In the genomic region with DNA sequence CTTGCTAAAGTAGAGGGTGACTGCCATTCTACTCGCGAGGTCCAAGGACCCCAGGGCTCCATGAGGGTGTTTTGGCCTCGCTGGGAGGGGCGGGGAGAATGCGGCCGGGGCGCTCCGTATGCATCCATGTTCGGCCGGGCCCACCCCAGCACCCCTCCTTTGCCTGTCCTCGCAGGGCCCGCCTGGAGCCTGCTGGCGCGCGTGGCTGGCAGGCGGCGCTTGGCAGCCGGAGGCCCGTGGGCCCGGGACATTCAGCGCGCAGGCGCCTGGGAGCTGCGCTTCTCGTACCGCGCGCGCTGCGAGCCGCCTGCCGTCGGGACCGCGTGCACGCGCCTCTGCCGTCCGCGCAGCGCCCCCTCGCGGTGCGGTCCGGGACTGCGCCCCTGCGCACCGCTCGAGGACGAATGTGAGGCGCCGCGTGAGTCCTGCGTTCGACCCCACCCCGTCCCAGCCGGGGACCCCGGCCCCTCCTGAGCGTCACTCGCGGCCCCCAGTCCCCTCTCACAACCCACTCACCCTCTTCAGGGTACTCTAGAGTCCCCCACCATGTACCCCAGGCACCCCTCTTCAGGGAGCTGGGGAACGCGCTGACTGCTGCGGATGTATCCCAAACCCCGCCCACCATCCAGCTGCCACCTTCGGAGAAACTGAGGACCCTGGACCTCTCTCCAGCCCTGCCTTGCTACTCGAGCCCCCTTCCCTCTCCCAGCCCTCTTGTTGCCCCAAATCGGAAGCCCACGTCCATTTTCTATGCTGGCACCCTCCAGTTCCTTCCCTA, we compare ENCODE assay signal across 9 cellular contexts. TPM values are rescaled to one million over a fixed set of nuclear protein-coding genes. Genes with fewer than 3 reads are reported as not detected.
DNase-seq lines count a peak whose midpoint lies in the region; ATAC-seq, FAIRE-seq and TF ChIP-seq lines count a peak whose summit lies in the region.
"Had no signal": no experiment of that assay in that cellular context is flagged by ENCODE, and none has a peak within 500 bp of the region (broad histone marks: within the 10 kb centered on the region; RNA-seq: fewer than 3 reads in every experiment).

No MANE protein-coding gene starts in this region.

- peak overlapping the region; percentile 3; the same call in 1 of the 2 replicates for H3K27ac ChIP-seq in Panc1 (ENCODE audit: low read length)

- no peaks in the 10 kb centered on the region for H3K36me3 ChIP-seq in Panc1 (ENCODE audit: control insufficient read depth, insufficient read depth, low read length)

- no peaks in the 10 kb centered on the region for H3K9me3 ChIP-seq in Panc1 (ENCODE audit: control insufficient read depth, insufficient read depth, low read depth, low read length)

- no peaks in the 10 kb centered on the region for H3K9me3 Mint-ChIP-seq in activated T-helper 1 cell treated with anti-CD3 and anti-CD28 coated beads, Interleukin-12 subunit alpha, Interleukin-12 subunit beta, Interleukin-2, Interleukin-4 antibody, amounts not matched to agents 30 ng/mL and 10 ng/mL and 1 ng/mL, durations not matched to agents 14 hours and 24 hours and 36 hours

- DNase-seq in GM19239 (ENCODE audit: insufficient read length, low spot score) (peak; percentile 92), Panc1 (ENCODE audit: low read depth, low spot score) (peak; percentile 93), fibroblast of the conjunctiva (ENCODE audit: low read depth) (peak; percentile 39), renal cortical epithelial cell (ENCODE audit: low read depth) (peak; percentile 16), SIG-M5 treated with dmso at 0.1 percent for 504 hours (lab: John Stamatoyannopoulos, UW; ENCODE audit: unreplicated experiment) (no peak), NCI-H187 treated with DMSO at 0.1 percent for 48 hours (lab: John Stamatoyannopoulos, UW) (no peak)
- peak; percentile 76 for DNase-seq in activated T-helper 1 cell treated with anti-CD3 and anti-CD28 coated beads, Interleukin-12 subunit alpha, Interleukin-12 subunit beta, Interleukin-2, Interleukin-4 antibody, amounts not matched to agents 30 ng/mL and 10 ng/mL and 1 ng/mL, durations not matched to agents 14 hours and 24 hours and 36 hours (ENCODE audit: low spot score)

- BruUV-seq in Panc1 (replicated peaks; lab: Mats Ljungman, UMichigan): no TSS peak

- H3K4me3 ChIP-seq in Panc1 (ENCODE audit: low read depth in 2 of 2, low read length in 2 of 2): peak overlapping the region in 1 of 2 experiments; percentile 34; a peak in 2 of 4 replicates

- H3K27me3 ChIP-seq in Panc1 (ENCODE audit: control insufficient read depth, insufficient read depth, low read length): peaks cover 8% of the 10 kb centered on the region

- in situ Hi-C loops in Panc1 (cut with HindIII; ENCODE audit: low pct_unique_long_range_greater_than_20kb, low sequenced_read_pairs): loop anchor here (5.0 kb wide), 6 partner anchors 39 to 339 kb away; partner anchors contain the start of genes EID2, MED29 and PAF1

- peaks cover 70% of the 10 kb centered on the region for H3K27me3 Mint-ChIP-seq in activated T-helper 1 cell treated with anti-CD3 and anti-CD28 coated beads, Interleukin-12 subunit alpha, Interleukin-12 subunit beta, Interleukin-2, Interleukin-4 antibody, amounts not matched to agents 30 ng/mL and 10 ng/mL and 1 ng/mL, durations not matched to agents 14 hours and 24 hours and 36 hours (ENCODE audit: insufficient read depth)

- H3K27ac Mint-ChIP-seq in activated T-helper 1 cell treated with anti-CD3 and anti-CD28 coated beads, Interleukin-12 subunit alpha, Interleukin-12 subunit beta, Interleukin-2, Interleukin-4 antibody, amounts not matched to agents 30 ng/mL and 10 ng/mL and 1 ng/mL, durations not matched to agents 14 hours and 24 hours and 36 hours: no peak overlapping the region

- peak; percentile 24 for ATAC-seq in Panc1
- ATAC-seq in GM18861 (IDR thresholded peaks at IDR 0.05; ENCODE audit: unreplicated experiment): no peak

- POLR2A ChIA-PET in Panc1 (lab: Charles Lee): interaction anchor here (0.5 to 3.7 kb wide), 11 partner anchors 12 to 541 kb away, joined by 3 to 43 read pairs (median 5); partner anchors contain the start of genes DYRK1B, RPS16 and SUPT5H

- H3K36me3 Mint-ChIP-seq in activated T-helper 1 cell treated with anti-CD3 and anti-CD28 coated beads, Interleukin-12 subunit alpha, Interleukin-12 subunit beta, Interleukin-2, Interleukin-4 antibody, amounts not matched to agents 30 ng/mL and 10 ng/mL and 1 ng/mL, durations not matched to agents 14 hours and 24 hours and 36 hours (ENCODE audit: low read depth): peaks cover 2% of the 10 kb centered on the region

- H3K4me1 ChIP-seq in Panc1 (ENCODE audit: control insufficient read depth, insufficient read depth, low read length): peaks cover 27% of the 10 kb centered on the region

- intact Hi-C loops in Panc1 (cut with micrococcal nuclease; ENCODE audit: unreplicated experiment): no loop called here
- intact Hi-C loops in activated T-helper 1 cell treated with anti-CD3 and anti-CD28 coated beads, Interleukin-12 subunit alpha, Interleukin-12 subunit beta, Interleukin-2, Interleukin-4 antibody, amounts not matched to agents 30 ng/mL and 10 ng/mL and 1 ng/mL, durations not matched to agents 14 hours and 24 hours and 36 hours (cut with micrococcal nuclease): loop anchor here (1.0 kb wide), 2 partner anchors 63 to 106 kb away; no protein-coding TSS in a partner anchor

- FAIRE-seq in GM19239 (lab: Jason Lieb, UNC): peak; percentile 11
- FAIRE-seq: colon had no signal

- no peak for TF ChIP-seq CTCF in Panc1 (IDR thresholded peaks at IDR 0.05)

- CTCF ChIA-PET in Panc1 (lab: Charles Lee): interaction anchor here (0.6 to 2.4 kb wide), 46 partner anchors 8 to 802 kb away, joined by 3 to 88 read pairs (median 5); partner anchors contain the start of genes EID2B, MED29, PAF1 and PSMC4

- peaks cover 27% of the 10 kb centered on the region for H3K4me1 Mint-ChIP-seq in activated T-helper 1 cell treated with anti-CD3 and anti-CD28 coated beads, Interleukin-12 subunit alpha, Interleukin-12 subunit beta, Interleukin-2, Interleukin-4 antibody, amounts not matched to agents 30 ng/mL and 10 ng/mL and 1 ng/mL, durations not matched to agents 14 hours and 24 hours and 36 hours (ENCODE audit: low read depth)

- no peak overlapping the region for H3K4me3 Mint-ChIP-seq in activated T-helper 1 cell treated with anti-CD3 and anti-CD28 coated beads, Interleukin-12 subunit alpha, Interleukin-12 subunit beta, Interleukin-2, Interleukin-4 antibody, amounts not matched to agents 30 ng/mL and 10 ng/mL and 1 ng/mL, durations not matched to agents 14 hours and 24 hours and 36 hours

RNA-seq across cellular contexts. Expression of gene DLL3, which starts 4.1 kb away (rescaled TPM):
- 76.9 TPM for total RNA-seq in Panc1 (2021; ENCODE audit: unreplicated experiment)
- 106 TPM for polyA plus RNA-seq in Panc1 (2012; ENCODE audit: insufficient read length)
- total RNA-seq in activated T-helper 1 cell treated with anti-CD3 and anti-CD28 coated beads, Interleukin-12 subunit alpha, Interleukin-12 subunit beta, Interleukin-2, Interleukin-4 antibody, amounts not matched to agents 30 ng/mL and 10 ng/mL and 1 ng/mL, durations not matched to agents 14 hours and 24 hours and 36 hours: 1.6 and 2.1 TPM in 2 replicates
- total RNA-seq in renal cortical epithelial cell: 0.05 TPM in 1 of 2 replicates, not detected in the other

RNA-seq across cellular contexts. Expression of gene SELENOV, which starts 12.1 kb away (rescaled TPM):
- total RNA-seq in Panc1 (2021; ENCODE audit: unreplicated experiment) (0.80 TPM), renal cortical epithelial cell (not detected in 2 replicates)
- 0.65 TPM for polyA plus RNA-seq in Panc1 (2012; ENCODE audit: insufficient read length)
- total RNA-seq in activated T-helper 1 cell treated with anti-CD3 and anti-CD28 coated beads, Interleukin-12 subunit alpha, Interleukin-12 subunit beta, Interleukin-2, Interleukin-4 antibody, amounts not matched to agents 30 ng/mL and 10 ng/mL and 1 ng/mL, durations not matched to agents 14 hours and 24 hours and 36 hours: not detected in 2 replicates

RNA-seq across cellular contexts. Expression of gene TIMM50, which starts 22.2 kb away (rescaled TPM):
- total RNA-seq in Panc1 (2021; ENCODE audit: unreplicated experiment) (1,837 TPM), renal cortical epithelial cell (43.6 and 71.4 TPM in 2 replicates)
- polyA plus RNA-seq in Panc1 (2012; ENCODE audit: insufficient read length): 1,800 TPM
- total RNA-seq in activated T-helper 1 cell treated with anti-CD3 and anti-CD28 coated beads, Interleukin-12 subunit alpha, Interleukin-12 subunit beta, Interleukin-2, Interleukin-4 antibody, amounts not matched to agents 30 ng/mL and 10 ng/mL and 1 ng/mL, durations not matched to agents 14 hours and 24 hours and 36 hours: 121 and 127 TPM in 2 replicates

RNA-seq across cellular contexts. Expression of gene EID2B, which starts 29.8 kb away (rescaled TPM):
- total RNA-seq in Panc1 (2021; ENCODE audit: unreplicated experiment) (37.7 TPM), renal cortical epithelial cell (2.1 and 2.5 TPM in 2 replicates)
- 11.1 TPM for polyA plus RNA-seq in Panc1 (2012; ENCODE audit: insufficient read length)
- 3.2 and 3.7 TPM in 2 replicates for total RNA-seq in activated T-helper 1 cell treated with anti-CD3 and anti-CD28 coated beads, Interleukin-12 subunit alpha, Interleukin-12 subunit beta, Interleukin-2, Interleukin-4 antibody, amounts not matched to agents 30 ng/mL and 10 ng/mL and 1 ng/mL, durations not matched to agents 14 hours and 24 hours and 36 hours

RNA-seq across cellular contexts. Expression of gene EID2, which starts 37.1 kb away (rescaled TPM):
- total RNA-seq in Panc1 (2021; ENCODE audit: unreplicated experiment) (163 TPM), renal cortical epithelial cell (5.4 and 16.9 TPM in 2 replicates)
- 179 TPM for polyA plus RNA-seq in Panc1 (2012; ENCODE audit: insufficient read length)
- total RNA-seq in activated T-helper 1 cell treated with anti-CD3 and anti-CD28 coated beads, Interleukin-12 subunit alpha, Interleukin-12 subunit beta, Interleukin-2, Interleukin-4 antibody, amounts not matched to agents 30 ng/mL and 10 ng/mL and 1 ng/mL, durations not matched to agents 14 hours and 24 hours and 36 hours: 17.0 and 17.6 TPM in 2 replicates

Comparison
In these comparisons a context has a peak if more than half of its experiments do, and no peak if none do; other contexts are left out.
1. DNase-seq: peak in GM19239 (single experiment), Panc1 (single experiment), activated T-helper 1 cell treated with anti-CD3 and anti-CD28 coated beads, Interleukin-12 subunit alpha, Interleukin-12 subunit beta, Interleukin-2, Interleukin-4 antibody, amounts not matched to agents 30 ng/mL and 10 ng/mL and 1 ng/mL, durations not matched to agents 14 hours and 24 hours and 36 hours (single experiment), fibroblast of the conjunctiva (single experiment) and renal cortical epithelial cell (single experiment); none in SIG-M5 treated with dmso at 0.1 percent for 504 hours (single experiment) and NCI-H187 treated with DMSO at 0.1 percent for 48 hours (single experiment).
2. RNA of gene DLL3, which starts 4.1 kb away (total RNA-seq): 76.9 TPM in Panc1 (single experiment); 1.6 to 2.1 TPM in activated T-helper 1 cell treated with anti-CD3 and anti-CD28 coated beads, Interleukin-12 subunit alpha, Interleukin-12 subunit beta, Interleukin-2, Interleukin-4 antibody, amounts not matched to agents 30 ng/mL and 10 ng/mL and 1 ng/mL, durations not matched to agents 14 hours and 24 hours and 36 hours and 0.05 TPM in renal cortical epithelial cell; every median in the first group is over 10 times any median in the second.
3. RNA of gene TIMM50, which starts 22.2 kb away (total RNA-seq): 1,837 TPM in Panc1 (single experiment); 121 to 127 TPM in activated T-helper 1 cell treated with anti-CD3 and anti-CD28 coated beads, Interleukin-12 subunit alpha, Interleukin-12 subunit beta, Interleukin-2, Interleukin-4 antibody, amounts not matched to agents 30 ng/mL and 10 ng/mL and 1 ng/mL, durations not matched to agents 14 hours and 24 hours and 36 hours and 43.6 to 71.4 TPM in renal cortical epithelial cell; every median in the first group is over 10 times any median in the second.